Comparison of ENCODE assay signal across 1 cellular context in genomic region chr1:111709986-111710385, GRCh38.
TF ChIP-seq lines count a peak whose summit lies in the region.

No MANE protein-coding gene starts in this region.

TF ChIP-seq in SK-N-SH, 30 proteins besides CTCF, POLR2A, EP300 and RAD21:
- TF ChIP-seq SMC3 (IDR thresholded peaks at IDR 0.05; ENCODE audit: low read depth, low read length) = no peak
- TF ChIP-seq RFX5 (IDR thresholded peaks at IDR 0.05; ENCODE audit: low read length) = no peak
- no peak for TF ChIP-seq EZH2phosphoT487 (IDR thresholded peaks at IDR 0.05; ENCODE audit: borderline replicate concordance, low read depth)
- no peak for TF ChIP-seq ZBTB33 (IDR thresholded peaks at IDR 0.05; ENCODE audit: borderline replicate concordance, low read depth)
- TF ChIP-seq POLR2AphosphoS5 (IDR thresholded peaks at IDR 0.05; ENCODE audit: low read depth, low read length) = no peak
